Comparison of ENCODE assay signal across 8 cellular contexts in the genomic region with DNA sequence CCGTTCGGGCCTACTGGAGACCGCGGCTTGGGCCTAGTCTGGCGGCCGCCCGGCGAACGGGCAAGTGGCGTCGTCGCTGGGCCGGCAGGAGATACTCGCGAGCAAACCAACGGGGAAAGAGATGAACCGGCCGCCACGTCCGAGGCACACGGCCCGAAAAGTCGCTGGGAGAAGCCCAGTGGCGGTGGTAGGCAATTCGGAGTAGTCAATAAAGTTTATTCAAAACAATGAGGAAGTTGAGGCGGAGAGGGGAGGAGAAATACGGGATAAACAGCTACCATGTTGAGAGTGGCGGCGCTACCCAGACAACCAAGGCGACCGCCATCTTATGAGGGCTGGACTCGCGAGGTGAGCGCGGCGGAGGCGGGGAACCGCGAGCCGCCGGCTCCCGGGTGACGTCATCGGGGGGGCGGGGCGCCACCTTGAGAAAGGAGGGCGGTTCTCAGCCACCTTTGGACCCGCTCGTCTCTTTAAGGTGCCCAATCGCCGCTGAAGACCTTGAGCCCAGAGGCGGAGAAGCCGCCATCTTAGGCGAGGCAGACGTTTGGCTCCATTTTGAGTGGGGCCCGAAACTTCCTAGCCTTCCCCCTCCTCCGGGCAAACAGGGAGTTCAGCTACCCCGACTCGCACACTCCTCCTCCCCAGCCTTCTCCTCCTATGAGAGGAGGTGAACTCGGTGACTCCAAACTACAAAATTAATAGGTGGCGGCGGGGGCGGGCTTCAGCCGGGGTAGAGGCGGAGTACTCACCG. TPM values are rescaled to one million over a fixed set of nuclear protein-coding genes. Genes with fewer than 3 reads are reported as not detected.
A peak's percentile ranks its signal among the peaks of the same experiment; 100 is the strongest.
DNase-seq lines count a peak whose midpoint lies in the region; ATAC-seq and TF ChIP-seq lines count a peak whose summit lies in the region.

Gene PHF8 (minus strand): TSS at position 348 of the 751 bp plus-strand sequence. CDS start 1,745 bp downstream, outside the sequence.

- peak; percentile 97 for DNase-seq in GM12865 (ENCODE audit: low read depth)
- peak; percentile 59 for DNase-seq in NCI-H1417 treated with DMSO at 0.1 percent for 48 hours (lab: John Stamatoyannopoulos, UW)
- DNase-seq in SW480 (ENCODE audit: low spot score): peak; percentile 94
- DNase-seq in activated naive CD8-positive, alpha-beta T cell treated with anti-CD3 and anti-CD28 coated beads, Interleukin-2, amount 50 U/mL, for 16 hours (ENCODE audit: low read depth, low spot score): peak; percentile 81
- DNase-seq in glutamatergic neuron: peak; percentile 92
- DNase-seq in osteoblast (ENCODE audit: insufficient read length, low spot score, missing footprints): peak; percentile 90
- DNase-seq in testis: peak; percentile 96

- H3K27me3 ChIP-seq in osteoblast (ENCODE audit: insufficient read depth, low read length): no peaks in the 10 kb centered on the region
- H3K27me3 ChIP-seq in testis: no peaks in the 10 kb centered on the region

- TF ChIP-seq POLR2A in testis (IDR thresholded peaks at IDR 0.05): no peak

- H3K27ac ChIP-seq in osteoblast (ENCODE audit: low read depth, low read length) (peak within 1 kb of the TSS; percentile 77), testis (peak within 1 kb of the TSS; percentile 89 to 93)

- H3K36me3 ChIP-seq in osteoblast (ENCODE audit: insufficient read depth, low read length) (peaks cover 5% of the 10 kb centered on the region), testis (ENCODE audit: low read depth, missing control alignments) (no peaks in the 10 kb centered on the region)

- peak within 1 kb of the TSS; percentile 81 for H3K4me3 ChIP-seq in GM12865 (ENCODE audit: low read depth, low read length)
- H3K4me3 ChIP-seq in osteoblast (ENCODE audit: insufficient read depth, low read length): peak within 1 kb of the TSS; percentile 77
- H3K4me3 ChIP-seq in testis: peak within 1 kb of the TSS; percentile 71 to 81

- peaks cover 3% of the 10 kb centered on the region for H3K4me1 ChIP-seq in osteoblast (ENCODE audit: insufficient read depth, low read length)
- no peaks in the 10 kb centered on the region for H3K4me1 ChIP-seq in testis

- H3K36me3 Mint-ChIP-seq in glutamatergic neuron (ENCODE audit: unreplicated experiment): no peaks in the 10 kb centered on the region

- ATAC-seq in HG02798 (IDR thresholded peaks at IDR 0.05; ENCODE audit: poor library complexity, unreplicated experiment): peak; percentile 86

- peak within 1 kb of the TSS; percentile 91 for H2AFZ ChIP-seq in osteoblast (ENCODE audit: low read length)

- no peaks in the 10 kb centered on the region for H4K20me1 ChIP-seq in osteoblast (ENCODE audit: insufficient read depth, low read length)

- peaks cover 4% of the 10 kb centered on the region for H3K4me1 Mint-ChIP-seq in glutamatergic neuron (ENCODE audit: low read depth, unreplicated experiment)

- H3K9me3 Mint-ChIP-seq in glutamatergic neuron (ENCODE audit: unreplicated experiment): peaks cover 2% of the 10 kb centered on the region

- H3K27ac Mint-ChIP-seq in glutamatergic neuron (ENCODE audit: unreplicated experiment): peak within 1 kb of the TSS; percentile 95

- intact Hi-C loops in testis (cut with DNase I; ENCODE audit: low total_unique reads): no loop called here

- peaks cover 7% of the 10 kb centered on the region for H3K27me3 Mint-ChIP-seq in glutamatergic neuron (ENCODE audit: unreplicated experiment)

- H3K9me3 ChIP-seq in osteoblast (ENCODE audit: low read depth, low read length) (no peaks in the 10 kb centered on the region), testis (no peaks in the 10 kb centered on the region)

- peak within 1 kb of the TSS; percentile 96 for H3K4me3 Mint-ChIP-seq in glutamatergic neuron (ENCODE audit: unreplicated experiment)

- H3K4me2 ChIP-seq in osteoblast (ENCODE audit: insufficient read depth, low read length): peak within 1 kb of the TSS; percentile 87

- peaks cover 8% of the 10 kb centered on the region for H3K79me2 ChIP-seq in osteoblast (ENCODE audit: insufficient read depth, low read length)

- WGBS in testis, 2 donors: 0% methylated on average over 19 to 54 of the region's 66 CpGs

- no peak for TF ChIP-seq CTCF in GM12865 (IDR thresholded peaks at IDR 0.05; ENCODE audit: insufficient read depth, low read depth, low read length, missing control alignments)
- TF ChIP-seq CTCF in glutamatergic neuron (IDR thresholded peaks at IDR 0.05; ENCODE audit: partially characterized antibody, unreplicated experiment): no peak
- no peak for TF ChIP-seq CTCF in osteoblast (IDR thresholded peaks at IDR 0.05; ENCODE audit: extremely low read depth, low read depth, low read length)
- no peak for TF ChIP-seq CTCF in testis (IDR thresholded peaks at IDR 0.05)

RNA-seq across cellular contexts. Expression of gene PHF8, which starts in this region (rescaled TPM):
- total RNA-seq in glutamatergic neuron (ENCODE audit: unreplicated experiment): 32.6 TPM
- total RNA-seq in osteoblast: 18.1 and 22.4 TPM in 2 replicates
- 100 to 1,000 TPM; 162 to 196 TPM for total RNA-seq in testis
- 90.8 TPM for polyA plus RNA-seq in testis (ENCODE audit: insufficient read depth, low read depth, low replicate concordance)

Comparison
In these comparisons a context has a peak if more than half of its experiments do, and no peak if none do; other contexts are left out.
1. Peak in every context shown above with its lines: DNase-seq, ATAC-seq, H3K4me3 ChIP-seq and H3K27ac ChIP-seq.